ENCODE assay signal across 11 cellular contexts in genomic region chrX:46710927-46711623, GRCh38. TPM values are rescaled to one million over a fixed set of nuclear protein-coding genes. Genes with fewer than 3 reads are reported as not detected.
DNase-seq lines count a peak whose midpoint lies in the region; ATAC-seq, FAIRE-seq and TF ChIP-seq lines count a peak whose summit lies in the region.
"Had no signal": no experiment of that assay in that cellular context is flagged by ENCODE, and none has a peak within 500 bp of the region (broad histone marks: within the 10 kb centered on the region; RNA-seq: fewer than 3 reads in every experiment).

No MANE protein-coding gene starts in this region.

- POLR2A ChIA-PET in Caco-2 (lab: Charles Lee): no interaction called here
- POLR2A ChIA-PET in HepG2 (lab: Yijun Ruan, JAX): no interaction called here

- H3K4me1 ChIP-seq in Caco-2 (peaks cover 12% of the 10 kb centered on the region; the same call in 1 of the 2 replicates), astrocyte (ENCODE audit: insufficient read depth, low read length) (peaks cover 3% of the 10 kb centered on the region), HepG2 (ENCODE audit: insufficient read depth, low read length) (no peaks in the 10 kb centered on the region), sigmoid colon (no peaks in the 10 kb centered on the region)

- H3K4me1 Mint-ChIP-seq in Caco-2 (ENCODE audit: low read depth, unreplicated experiment): peaks cover 22% of the 10 kb centered on the region
- peaks cover 24% of the 10 kb centered on the region for H3K4me1 Mint-ChIP-seq in astrocyte (ENCODE audit: low read depth, unreplicated experiment)
- H3K4me1 Mint-ChIP-seq: immature natural killer cell had no signal

- H2AFZ ChIP-seq in astrocyte (ENCODE audit: low read depth, low read length) (no peak overlapping the region), HepG2 (ENCODE audit: low read length) (no peak overlapping the region)

- H3K27me3 ChIP-seq in Caco-2 (replicated peaks; ENCODE audit: control insufficient read depth, insufficient read depth, low read length): no peaks in the 10 kb centered on the region
- H3K27me3 ChIP-seq in astrocyte (ENCODE audit: insufficient read depth, low read length): no peaks in the 10 kb centered on the region
- H3K27me3 ChIP-seq in HepG2 (ENCODE audit: control insufficient read depth in 1 of 2, insufficient read depth in 2 of 2, low read length in 2 of 2): no peaks in the 10 kb centered on the region
- no peaks in the 10 kb centered on the region for H3K27me3 ChIP-seq in sigmoid colon

- peak; percentile 51 for ATAC-seq in GM18511 (IDR thresholded peaks at IDR 0.05; ENCODE audit: unreplicated experiment)
- ATAC-seq in GM18517 (IDR thresholded peaks at IDR 0.05; ENCODE audit: unreplicated experiment): no peak
- no peak for ATAC-seq in HepG2

- no peak overlapping the region for H3K9ac ChIP-seq in astrocyte (ENCODE audit: low read length)
- no peak overlapping the region for H3K9ac ChIP-seq in HepG2 (ENCODE audit: insufficient read depth, low read depth, low read length)

- H3K27me3 Mint-ChIP-seq in Caco-2 (ENCODE audit: insufficient read depth, unreplicated experiment): no peaks in the 10 kb centered on the region
- H3K27me3 Mint-ChIP-seq in astrocyte (ENCODE audit: low read depth, unreplicated experiment): no peaks in the 10 kb centered on the region
- H3K27me3 Mint-ChIP-seq: progenitor cell of endocrine pancreas had no signal

- TF ChIP-seq CTCF in Caco-2 (IDR thresholded peaks at IDR 0.05; ENCODE audit: insufficient read depth in 1 of 2, low read depth in 1 of 2, low read length in 1 of 2, severe bottlenecking in 1 of 2, unreplicated experiment in 1 of 2) (no peak), astrocyte (IDR thresholded peaks at IDR 0.05; ENCODE audit: insufficient read depth, low read depth, low read length) (no peak), HepG2 (CRISPR knock-in tag; IDR thresholded peaks at IDR 0.05) (no peak), GM13976 (IDR thresholded peaks at IDR 0.05; ENCODE audit: borderline replicate concordance, control extremely low read depth, extremely low read depth, insufficient read depth, missing control alignments) (no peak), sigmoid colon (IDR thresholded peaks at IDR 0.05) (no peak)

- no peak for TF ChIP-seq RAD21 in HepG2 (CRISPR knock-in tag; IDR thresholded peaks at IDR 0.05)

- FAIRE-seq in astrocyte (lab: Jason Lieb, UNC) (peak; percentile 63), HepG2 (lab: Jason Lieb, UNC) (no peak)

- H3K27ac ChIP-seq in astrocyte (ENCODE audit: low read depth, low read length): no peak overlapping the region
- no peak overlapping the region for H3K27ac ChIP-seq in HepG2 (ENCODE audit: extremely low read length, insufficient read depth, low read length)
- no peak overlapping the region for H3K27ac ChIP-seq in sigmoid colon
- H3K27ac ChIP-seq: HL-60 had no signal

- peaks cover 10% of the 10 kb centered on the region for H3K79me2 ChIP-seq in astrocyte (ENCODE audit: insufficient read depth, low read length)
- no peaks in the 10 kb centered on the region for H3K79me2 ChIP-seq in HepG2 (ENCODE audit: insufficient read depth, low read length)

- H3K4me2 ChIP-seq in astrocyte (ENCODE audit: low read length) (no peak overlapping the region), HepG2 (ENCODE audit: low read depth, low read length) (no peak overlapping the region)

- WGBS in HepG2 (ENCODE audit: low lambda C conversion rate): 90% methylated on average over 5 of the region's 8 CpGs
- 61 to 79% methylated on average over 8 of the region's 8 CpGs for WGBS in sigmoid colon, 2 donors

- no peak for TF ChIP-seq POLR2A in HepG2 (IDR thresholded peaks at IDR 0.05; ENCODE audit: insufficient read depth in 1 of 2, low read depth in 2 of 2, low read length in 2 of 2)
- TF ChIP-seq POLR2A in sigmoid colon (IDR thresholded peaks at IDR 0.05): no peak

- H3K9me3 Mint-ChIP-seq in Caco-2 (ENCODE audit: unreplicated experiment) (no peaks in the 10 kb centered on the region), astrocyte (ENCODE audit: unreplicated experiment) (no peaks in the 10 kb centered on the region)
- H3K9me3 Mint-ChIP-seq: immature natural killer cell had no signal

- H3K36me3 ChIP-seq in Caco-2 (ENCODE audit: control insufficient read depth, insufficient read depth, low read length) (no peaks in the 10 kb centered on the region), astrocyte (ENCODE audit: insufficient read depth, low read length) (no peaks in the 10 kb centered on the region), HepG2 (replicated peaks in 1 of 2; ENCODE audit: control insufficient read depth in 1 of 2, insufficient read depth in 2 of 2, low read length in 2 of 2) (no peaks in the 10 kb centered on the region), sigmoid colon (no peaks in the 10 kb centered on the region)

- intact Hi-C loops in Caco-2 (cut with micrococcal nuclease; ENCODE audit: unreplicated experiment): no loop called here
- intact Hi-C loops in HepG2 (cut with micrococcal nuclease; ENCODE audit: unreplicated experiment): no loop called here
- intact Hi-C loops in sigmoid colon (cut with DNase I): no loop called here

- H3K4me3 ChIP-seq in Caco-2 (ENCODE audit: low read depth, low read length): no peak overlapping the region
- no peak overlapping the region for H3K4me3 ChIP-seq in astrocyte (ENCODE audit: insufficient read depth, low read depth, low read length)
- H3K4me3 ChIP-seq in HepG2 (replicated peaks in 1 of 3; ENCODE audit: insufficient read depth in 1 of 3, low read depth in 2 of 3, low read length in 3 of 3): no peak overlapping the region
- no peak overlapping the region for H3K4me3 ChIP-seq in sigmoid colon

- H3K4me3 Mint-ChIP-seq in Caco-2 (ENCODE audit: unreplicated experiment) (no peak overlapping the region), astrocyte (ENCODE audit: unreplicated experiment) (no peak overlapping the region)
- H3K4me3 Mint-ChIP-seq: immature natural killer cell had no signal

- in situ Hi-C loops in HepG2 (cut with HindIII; ENCODE audit: extremely low pct_ligation_motif_present, low pct_unique_long_range_greater_than_20kb): no loop called here
- in situ Hi-C loops in GM13976 (cut with MboI; ENCODE audit: low sequenced_read_pairs, unreplicated experiment): no loop called here

- H3K36me3 Mint-ChIP-seq in Caco-2 (ENCODE audit: insufficient read depth, unreplicated experiment): no peaks in the 10 kb centered on the region
- H3K36me3 Mint-ChIP-seq in astrocyte (ENCODE audit: low read depth, unreplicated experiment): no peaks in the 10 kb centered on the region
- H3K36me3 Mint-ChIP-seq: immature natural killer cell had no signal

- no TSS peak for BruUV-seq in Caco-2 (replicated peaks; lab: Mats Ljungman, UMichigan)
- BruUV-seq in HepG2 (replicated peaks; lab: Mats Ljungman, UMichigan): no TSS peak

- DNase-seq in Caco-2: peak in 1 of 2 experiments; percentile 0
- peak; percentile 53 to 87 for DNase-seq in NCI-H2081 (lab: John Stamatoyannopoulos, UW)
- no peak for DNase-seq in astrocyte (ENCODE audit: low read depth)
- no peak for DNase-seq in HepG2 (ENCODE audit: low spot score)
- no peak for DNase-seq in GM13976 (ENCODE audit: low spot score)
- DNase-seq in sigmoid colon: no peak
- DNase-seq: immature natural killer cell had no signal

- peak overlapping the region; percentile 77 for H3K27ac Mint-ChIP-seq in Caco-2 (ENCODE audit: unreplicated experiment)
- H3K27ac Mint-ChIP-seq in astrocyte (ENCODE audit: unreplicated experiment): no peak overlapping the region
- H3K27ac Mint-ChIP-seq: immature natural killer cell, progenitor cell of endocrine pancreas had no signal

- no peaks in the 10 kb centered on the region for H3K9me3 ChIP-seq in Caco-2
- H3K9me3 ChIP-seq in astrocyte (ENCODE audit: insufficient read depth, low read depth, low read length): no peaks in the 10 kb centered on the region
- H3K9me3 ChIP-seq in HepG2 (ENCODE audit: low read length): no peaks in the 10 kb centered on the region
- no peaks in the 10 kb centered on the region for H3K9me3 ChIP-seq in sigmoid colon

- TF ChIP-seq EP300 in HepG2 (IDR thresholded peaks at IDR 0.05; ENCODE audit: low read depth in 2 of 2, low read length in 2 of 2) (no peak), HepG2 (CRISPR knock-in tag; IDR thresholded peaks at IDR 0.05; ENCODE audit: borderline replicate concordance) (no peak), sigmoid colon (IDR thresholded peaks at IDR 0.05) (no peak)

- peaks cover 7% of the 10 kb centered on the region for H4K20me1 ChIP-seq in astrocyte (ENCODE audit: insufficient read depth, low read length)
- no peaks in the 10 kb centered on the region for H4K20me1 ChIP-seq in HepG2 (ENCODE audit: insufficient read depth, low read length)

- CTCF ChIA-PET in Caco-2 (lab: Charles Lee): no interaction called here
- CTCF ChIA-PET in HepG2 (lab: Yijun Ruan, JAX; ENCODE audit: low intra/inter-chr PET ratio, low total read pairs): no interaction called here

TF ChIP-seq in HepG2, 621 proteins besides CTCF, POLR2A, EP300 and RAD21 (continues in another document):
- no peak for TF ChIP-seq SMC3 (IDR thresholded peaks at IDR 0.05; ENCODE audit: low read length)
- no peak for TF ChIP-seq MED1 (CRISPR knock-in tag; IDR thresholded peaks at IDR 0.05)

RNA-seq across cellular contexts. Expression of gene SLC9A7, which starts 47.8 kb away (rescaled TPM):
- total RNA-seq in Caco-2 (2022): 20.1 and 21.3 TPM in 2 replicates
- total RNA-seq in astrocyte: 20.8 and 21.0 TPM in 2 replicates
- 5.4 and 7.2 TPM in 2 replicates for total RNA-seq in HepG2 (2016; rRNA removed; fragmentation: Illumina TruSeq; extraction: Trizol)
- total RNA-seq in HepG2 (2016; cell fraction: cytosol; rRNA removed; fragmentation: Illumina TruSeq; extraction: Trizol; ENCODE audit: low read depth): 2.0 and 3.5 TPM in 2 replicates
- 3.9 and 7.8 TPM in 2 replicates for total RNA-seq in HepG2 (2016; cell fraction: insoluble cytoplasmic fraction; rRNA removed; fragmentation: Illumina TruSeq; extraction: Trizol)
- total RNA-seq in HepG2 (2016; cell fraction: membrane; rRNA removed; fragmentation: Illumina TruSeq; extraction: Trizol): 3.7 and 4.7 TPM in 2 replicates
- 6.6 and 8.3 TPM in 2 replicates for total RNA-seq in HepG2 (2016; cell fraction: nucleus; rRNA removed; fragmentation: Illumina TruSeq; extraction: Trizol)
- polyA plus RNA-seq in HepG2 (2011; rRNA removed): 5.5 and 5.8 TPM in 2 replicates
- 4.7 and 5.0 TPM in 2 replicates for polyA plus RNA-seq in HepG2 (2011; cell fraction: cytosol; rRNA removed)
- polyA plus RNA-seq in HepG2 (2011; cell fraction: nucleus; rRNA removed): 5.6 and 6.1 TPM in 2 replicates
- polyA plus RNA-seq in HepG2 (2012): 1.5 and 1.6 TPM in 2 replicates
- polyA plus RNA-seq in HepG2 (2016; cell fraction: cytosol; fragmentation: Illumina TruSeq; extraction: Trizol; ENCODE audit: low read depth): 0.59 and 0.72 TPM in 2 replicates
- polyA plus RNA-seq in HepG2 (2016; cell fraction: insoluble cytoplasmic fraction; fragmentation: Illumina TruSeq; extraction: Trizol; ENCODE audit: low read depth): 1.6 and 2.0 TPM in 2 replicates
- polyA plus RNA-seq in HepG2 (2016; cell fraction: membrane; fragmentation: Illumina TruSeq; extraction: Trizol; ENCODE audit: low read depth): 1.5 and 1.6 TPM in 2 replicates
- 6.6 and 9.9 TPM in 2 replicates for polyA plus RNA-seq in HepG2 (2016; cell fraction: nucleus; fragmentation: Illumina TruSeq; extraction: Trizol; ENCODE audit: insufficient read depth, low read depth)
- 6.5 and 21.6 TPM in 2 replicates for polyA minus RNA-seq in HepG2 (2011; rRNA and poly(A)+ RNA removed; ENCODE audit: low replicate concordance)
- 7.3 and 7.9 TPM in 2 replicates for polyA minus RNA-seq in HepG2 (2011; cell fraction: cytosol; rRNA and poly(A)+ RNA removed)
- 5.7 and 6.4 TPM in 2 replicates for polyA minus RNA-seq in HepG2 (2011; cell fraction: nucleus; rRNA and poly(A)+ RNA removed)
- total RNA-seq in sigmoid colon: 1 to 10 TPM; 1.8 to 8.8 (median 3.0) TPM
- 1 to 10 TPM in 1 of 3 donors, under 1 TPM in 2; under 0.01 to 4.0 (median 0.23) TPM for polyA plus RNA-seq in sigmoid colon

Comparison
In these comparisons a context has a peak if more than half of its experiments do, and no peak if none do; other contexts are left out.
1. DNase-seq: peak in NCI-H2081 (2 of 2); none in astrocyte (single experiment), HepG2 (single experiment), GM13976 (single experiment) and sigmoid colon (single experiment).